Comparison of ENCODE assay signal across 14 cellular contexts in the genomic region with DNA sequence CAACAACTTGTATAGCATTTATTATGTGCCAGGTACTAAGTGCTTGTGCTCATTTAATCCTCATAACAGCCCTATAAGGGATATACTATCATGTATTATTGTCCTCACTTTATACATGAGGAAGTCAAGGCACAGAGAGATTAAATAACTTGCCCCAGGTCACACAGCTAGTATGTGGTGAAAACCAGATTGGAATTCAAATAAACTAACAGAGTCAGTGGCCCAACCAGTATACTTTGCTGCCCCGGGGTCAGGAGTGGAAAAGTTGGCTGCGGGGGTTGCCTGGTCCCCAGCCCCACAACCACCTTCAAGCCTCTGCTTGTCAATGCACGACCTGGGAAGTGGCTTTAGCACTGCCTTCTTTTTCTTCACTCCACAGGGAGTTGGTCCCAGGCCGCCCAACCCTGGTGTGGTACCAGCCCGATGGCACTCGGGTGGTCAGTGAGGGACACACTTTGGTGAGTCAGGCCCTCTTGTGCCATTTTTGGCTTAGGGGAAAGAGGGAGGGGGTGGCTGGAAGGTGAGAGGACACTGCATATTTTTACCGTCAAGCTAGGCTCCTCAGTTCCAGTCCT. TPM values are rescaled to one million over a fixed set of nuclear protein-coding genes. Genes with fewer than 3 reads are reported as not detected.
DNase-seq lines count a peak whose midpoint lies in the region; ATAC-seq and TF ChIP-seq lines count a peak whose summit lies in the region.
"Had no signal": no experiment of that assay in that cellular context is flagged by ENCODE, and none has a peak within 500 bp of the region (broad histone marks: within the 10 kb centered on the region; RNA-seq: fewer than 3 reads in every experiment).

No MANE protein-coding gene starts in this region.

- H3K4me1 ChIP-seq in mammary epithelial cell (ENCODE audit: insufficient read depth, low read length) (peaks cover 29% of the 10 kb centered on the region), neutrophil (ENCODE audit: control insufficient read depth in 1 of 2, insufficient read depth in 1 of 2, low read depth in 1 of 2, low read length in 1 of 2) (peaks cover 38 to 42% of the 10 kb centered on the region in 2 experiments)

- H3K9ac ChIP-seq in mammary epithelial cell (ENCODE audit: insufficient read depth, low read length) = no peak overlapping the region

- peaks cover 28% of the 10 kb centered on the region for H3K4me1 Mint-ChIP-seq in activated CD8-positive, alpha-beta memory T cell treated with anti-CD3 and anti-CD28 coated beads, Interleukin-2, amount 10 ng/mL, durations not matched to agents 7 days and 5 days
- H3K4me1 Mint-ChIP-seq in stimulated activated memory B cell treated with anti-CD40 and anti-IgM and Interleukin-4, amounts not matched to agents 10 μg/mL and 1 μg/mL and 100 μg/mL, for 72 hours = peaks cover 34% of the 10 kb centered on the region

- peak overlapping the region; percentile 54 for H3K27ac ChIP-seq in HL-60 (replicated peaks)
- no peak overlapping the region for H3K27ac ChIP-seq in mammary epithelial cell (ENCODE audit: insufficient read depth, low read depth, low read length)
- H3K27ac ChIP-seq in neutrophil = peak overlapping the region; percentile 88

- H3K27me3 Mint-ChIP-seq in activated CD8-positive, alpha-beta memory T cell treated with anti-CD3 and anti-CD28 coated beads, Interleukin-2, amount 10 ng/mL, durations not matched to agents 7 days and 5 days = no peaks in the 10 kb centered on the region
- no peaks in the 10 kb centered on the region for H3K27me3 Mint-ChIP-seq in stimulated activated memory B cell treated with anti-CD40 and anti-IgM and Interleukin-4, amounts not matched to agents 10 μg/mL and 1 μg/mL and 100 μg/mL, for 72 hours

- CTCF ChIA-PET in activated CD8-positive, alpha-beta memory T cell treated with anti-CD3 and anti-CD28 coated beads, Interleukin-2, amount 10 ng/mL, durations not matched to agents 7 days and 5 days (lab: Charles Lee) = interaction anchor here (1.3 to 25.7 kb wide), 9 partner anchors 5 to 114 kb away, joined by 4 to 328 read pairs (median 11); a partner anchor contains a TSS
- CTCF ChIA-PET in mammary epithelial cell (lab: Charles Lee; ENCODE audit: low non-redundant PET) = no interaction called here

- ATAC-seq in activated CD8-positive, alpha-beta memory T cell treated with anti-CD3 and anti-CD28 coated beads, Interleukin-2, amount 10 ng/mL, durations not matched to agents 7 days and 5 days = no peak
- ATAC-seq in stimulated activated memory B cell treated with anti-CD40 and anti-IgM and Interleukin-4, amounts not matched to agents 10 μg/mL and 1 μg/mL and 100 μg/mL, for 72 hours = no peak
- no peak for ATAC-seq in stimulated activated naive CD8-positive, alpha-beta T cell treated with anti-CD3 and anti-CD28 coated beads, Interleukin-15, Interleukin-2, amounts not matched to agents 100 U/mL and 50 U/mL, for 24 hours

- H3K4me3 ChIP-seq in HL-60 (replicated peaks; ENCODE audit: insufficient read depth, low read length) (no peak overlapping the region), mammary epithelial cell (replicated peaks in 1 of 3; ENCODE audit: insufficient read depth in 1 of 3, low read depth in 2 of 3, low read length in 3 of 3) (no peak overlapping the region), neutrophil (ENCODE audit: low read depth in 1 of 2, low read length in 1 of 2) (peak overlapping the region in 1 of 2 experiments; percentile 92)
- H3K4me3 ChIP-seq: colonic mucosa had no signal

- dilution Hi-C loops in mammary epithelial cell (cut with HindIII; ENCODE audit: low sequenced_read_pairs) = no loop called here

- H3K27ac Mint-ChIP-seq in activated CD8-positive, alpha-beta memory T cell treated with anti-CD3 and anti-CD28 coated beads, Interleukin-2, amount 10 ng/mL, durations not matched to agents 7 days and 5 days = peak overlapping the region; percentile 44
- H3K27ac Mint-ChIP-seq in stimulated activated memory B cell treated with anti-CD40 and anti-IgM and Interleukin-4, amounts not matched to agents 10 μg/mL and 1 μg/mL and 100 μg/mL, for 72 hours = no peak overlapping the region

- H3K36me3 Mint-ChIP-seq in activated CD8-positive, alpha-beta memory T cell treated with anti-CD3 and anti-CD28 coated beads, Interleukin-2, amount 10 ng/mL, durations not matched to agents 7 days and 5 days = no peaks in the 10 kb centered on the region
- peaks cover 10% of the 10 kb centered on the region for H3K36me3 Mint-ChIP-seq in stimulated activated memory B cell treated with anti-CD40 and anti-IgM and Interleukin-4, amounts not matched to agents 10 μg/mL and 1 μg/mL and 100 μg/mL, for 72 hours

- H4K20me1 ChIP-seq in mammary epithelial cell (ENCODE audit: insufficient read depth, low read length) = no peaks in the 10 kb centered on the region

- peak overlapping the region; percentile 100 for H3K4me2 ChIP-seq in mammary epithelial cell (ENCODE audit: insufficient read depth, low read depth, low read length)

- intact Hi-C loops in mammary epithelial cell (cut with micrococcal nuclease) = no loop called here

- H2AFZ ChIP-seq in mammary epithelial cell (ENCODE audit: low read depth, low read length) = no peak overlapping the region

- no peak for TF ChIP-seq CTCF in HL-60 (IDR thresholded peaks at IDR 0.05; ENCODE audit: insufficient read depth, low read length)
- no peak for TF ChIP-seq CTCF in mammary epithelial cell (conservative IDR thresholded peaks at IDR 0.05 in 1 of 2, IDR thresholded peaks at IDR 0.05 in 1 of 2; ENCODE audit: extremely low read depth in 1 of 2, insufficient read depth in 1 of 2, low read depth in 1 of 2, low read length in 2 of 2)
- no peak for TF ChIP-seq CTCF in neutrophil (IDR thresholded peaks at IDR 0.05)

- BruUV-seq in mammary epithelial cell (replicated peaks; lab: Mats Ljungman, UMichigan) = no TSS peak

- H3K9me3 ChIP-seq in mammary epithelial cell (replicated peaks; ENCODE audit: insufficient read depth, low read length) = no peaks in the 10 kb centered on the region
- H3K9me3 ChIP-seq in neutrophil = no peaks in the 10 kb centered on the region
- H3K9me3 ChIP-seq: colonic mucosa had no signal

- no peaks in the 10 kb centered on the region for H3K9me3 Mint-ChIP-seq in activated CD8-positive, alpha-beta memory T cell treated with anti-CD3 and anti-CD28 coated beads, Interleukin-2, amount 10 ng/mL, durations not matched to agents 7 days and 5 days (ENCODE audit: low read depth)
- H3K9me3 Mint-ChIP-seq in stimulated activated memory B cell treated with anti-CD40 and anti-IgM and Interleukin-4, amounts not matched to agents 10 μg/mL and 1 μg/mL and 100 μg/mL, for 72 hours = no peaks in the 10 kb centered on the region

- no peak for DNase-seq in activated CD8-positive, alpha-beta memory T cell treated with anti-CD3 and anti-CD28 coated beads, Interleukin-2, amount 10 ng/mL, durations not matched to agents 7 days and 5 days
- no peak for DNase-seq in activated CD8-positive, alpha-beta memory T cell treated with anti-CD3 and anti-CD28 coated beads, Interleukin-2, amount 50 U/mL, for 48 hours
- DNase-seq in HL-60 (ENCODE audit: low read depth in 1 of 2, low spot score in 1 of 2) (no peak), mammary epithelial cell (no peak), EL (no peak)
- DNase-seq in stimulated activated naive CD8-positive, alpha-beta T cell treated with anti-CD3 and anti-CD28 coated beads, Interleukin-15, Interleukin-2, amounts not matched to agents 100 U/mL and 50 U/mL, for 24 hours = no peak
- DNase-seq: ACHN, colonic mucosa, islet precursor cell, NCI-H1436 treated with DMSO at 0.1 percent for 48 hours, NCI-H446 treated with DMSO at 0.1 percent for 48 hours, substantia nigra had no signal

- in situ Hi-C loops in mammary epithelial cell (cut with MboI; ENCODE audit: low sequenced_read_pairs in 2 of 2) = no loop called here

- H3K27me3 ChIP-seq in HL-60 (ENCODE audit: insufficient read depth, poor library complexity, severe bottlenecking) (no peaks in the 10 kb centered on the region), mammary epithelial cell (ENCODE audit: insufficient read depth, low read length) (no peaks in the 10 kb centered on the region), neutrophil (no peaks in the 10 kb centered on the region)
- H3K27me3 ChIP-seq: colonic mucosa had no signal

- peaks cover 32% of the 10 kb centered on the region for H3K79me2 ChIP-seq in mammary epithelial cell (ENCODE audit: insufficient read depth, low read length)

- H3K36me3 ChIP-seq in mammary epithelial cell (ENCODE audit: insufficient read depth, low read length) (peaks cover 11% of the 10 kb centered on the region), neutrophil (peaks cover 42% of the 10 kb centered on the region)

- 58% methylated on average over 7 of the region's 7 CpGs for WGBS in mammary epithelial cell (ENCODE audit: low coverage, missing lambda C conversion rate)

- H3K4me3 Mint-ChIP-seq in activated CD8-positive, alpha-beta memory T cell treated with anti-CD3 and anti-CD28 coated beads, Interleukin-2, amount 10 ng/mL, durations not matched to agents 7 days and 5 days = no peak overlapping the region
- no peak overlapping the region for H3K4me3 Mint-ChIP-seq in stimulated activated memory B cell treated with anti-CD40 and anti-IgM and Interleukin-4, amounts not matched to agents 10 μg/mL and 1 μg/mL and 100 μg/mL, for 72 hours

RNA-seq across cellular contexts. Expression of a gene that starts 2.5 kb away (rescaled TPM):
- total RNA-seq in activated CD8-positive, alpha-beta memory T cell treated with anti-CD3 and anti-CD28 coated beads, Interleukin-2, amount 10 ng/mL, durations not matched to agents 7 days and 5 days = 10 to 100 TPM; 41.7 to 47.5 TPM
- total RNA-seq in mammary epithelial cell = 100 to 1,000 TPM; 111 to 127 TPM
- polyA plus RNA-seq in mammary epithelial cell = 129 TPM
- 284 TPM for polyA minus RNA-seq in mammary epithelial cell

RNA-seq across cellular contexts. Expression of a gene that starts 9.9 kb away (rescaled TPM):
- total RNA-seq in activated CD8-positive, alpha-beta memory T cell treated with anti-CD3 and anti-CD28 coated beads, Interleukin-2, amount 10 ng/mL, durations not matched to agents 7 days and 5 days = 1 to 10 TPM; 3.8 to 5.3 TPM
- 1 to 10 TPM; 5.0 to 5.8 TPM for total RNA-seq in mammary epithelial cell
- polyA plus RNA-seq in mammary epithelial cell = 8.4 TPM
- polyA minus RNA-seq in mammary epithelial cell = 6.8 TPM

RNA-seq across cellular contexts. Expression of a gene that starts 20.0 kb away (rescaled TPM):
- total RNA-seq in activated CD8-positive, alpha-beta memory T cell treated with anti-CD3 and anti-CD28 coated beads, Interleukin-2, amount 10 ng/mL, durations not matched to agents 7 days and 5 days = not detected
- not detected for total RNA-seq in mammary epithelial cell
- polyA plus RNA-seq in mammary epithelial cell = not detected
- polyA minus RNA-seq in mammary epithelial cell = not detected
- total RNA-seq: colonic mucosa had no signal

RNA-seq across cellular contexts. Expression of a gene that starts 20.0 kb away (rescaled TPM):
- total RNA-seq in activated CD8-positive, alpha-beta memory T cell treated with anti-CD3 and anti-CD28 coated beads, Interleukin-2, amount 10 ng/mL, durations not matched to agents 7 days and 5 days = under 1 TPM; 0.09 to 0.29 TPM
- under 1 TPM; 0.33 to 0.66 TPM for total RNA-seq in mammary epithelial cell
- 0.15 TPM for polyA plus RNA-seq in mammary epithelial cell
- polyA minus RNA-seq in mammary epithelial cell = not detected

RNA-seq across cellular contexts. Expression of a gene that starts 25.0 kb away (rescaled TPM):
- 1 to 10 TPM; 1.9 to 2.8 TPM for total RNA-seq in activated CD8-positive, alpha-beta memory T cell treated with anti-CD3 and anti-CD28 coated beads, Interleukin-2, amount 10 ng/mL, durations not matched to agents 7 days and 5 days
- 1 to 10 TPM; 2.2 to 4.0 TPM for total RNA-seq in mammary epithelial cell
- polyA plus RNA-seq in mammary epithelial cell = 3.7 TPM
- 4.2 TPM for polyA minus RNA-seq in mammary epithelial cell
